ENCODE assay signal across 1 cellular context in genomic region chr19:39428309-39429112, GRCh38.
TF ChIP-seq lines count a peak whose summit lies in the region.

No MANE protein-coding gene starts in this region.

TF ChIP-seq in K562, 482 proteins besides CTCF, POLR2A, EP300 and RAD21:
- TF ChIP-seq POLR2G (IDR thresholded peaks at IDR 0.05; ENCODE audit: low read depth, low read length) (peak; percentile 58), TBP (optimal IDR thresholded peaks at IDR 0.05; ENCODE audit: low read depth, low read length) (no peak)
